In the genomic region with DNA sequence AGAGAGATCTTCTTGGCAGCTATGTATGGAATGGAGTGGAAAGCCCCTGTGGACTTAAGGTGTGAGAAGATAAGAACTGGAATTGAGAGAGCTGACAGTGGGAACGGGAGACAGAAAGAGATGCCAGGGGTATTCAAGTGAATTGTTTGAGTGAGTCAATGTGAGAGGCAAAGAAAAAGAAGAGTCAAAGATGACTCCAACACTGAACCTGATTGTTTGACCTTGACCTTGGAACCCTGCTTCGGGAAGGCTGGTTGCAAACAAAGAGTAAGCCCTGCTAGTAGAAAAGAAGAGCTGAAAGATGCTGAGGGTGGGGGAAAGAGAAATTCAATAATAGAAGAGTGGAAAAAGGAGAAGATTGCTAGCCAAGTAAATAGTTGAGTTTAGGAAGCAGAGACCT, we compare ENCODE assay signal across 9 cellular contexts.
"Had no signal": no experiment of that assay in that cellular context is flagged by ENCODE, and none has a peak within 500 bp of the region (broad histone marks: within the 10 kb centered on the region; RNA-seq: fewer than 3 reads in every experiment).

No MANE protein-coding gene starts in this region.

- H3K9me3 ChIP-seq: HAP-1 had no signal

- H3K4me3 ChIP-seq: GM23338, HAP-1 had no signal

- H3K9me3 Mint-ChIP-seq: GM23338, HFFc6 had no signal

- H3K4me1 ChIP-seq: HAP-1 had no signal

- H3K4me2 ChIP-seq: GM23338 had no signal

- DNase-seq: H7, HFFc6, KBM-7 had no signal

- H3K4me1 Mint-ChIP-seq: GM23338, IgD-negative memory B cell had no signal

- H3K27ac Mint-ChIP-seq: GM23338, HFFc6 had no signal

- H3K4me3 Mint-ChIP-seq: GM23338, HFFc6, IgD-negative memory B cell had no signal

- ATAC-seq: GM23338, HCT116 had no signal

- H3K27me3 Mint-ChIP-seq: IgD-negative memory B cell had no signal

- FAIRE-seq: H1, HTR-8/SVneo had no signal
